In the genomic region with DNA sequence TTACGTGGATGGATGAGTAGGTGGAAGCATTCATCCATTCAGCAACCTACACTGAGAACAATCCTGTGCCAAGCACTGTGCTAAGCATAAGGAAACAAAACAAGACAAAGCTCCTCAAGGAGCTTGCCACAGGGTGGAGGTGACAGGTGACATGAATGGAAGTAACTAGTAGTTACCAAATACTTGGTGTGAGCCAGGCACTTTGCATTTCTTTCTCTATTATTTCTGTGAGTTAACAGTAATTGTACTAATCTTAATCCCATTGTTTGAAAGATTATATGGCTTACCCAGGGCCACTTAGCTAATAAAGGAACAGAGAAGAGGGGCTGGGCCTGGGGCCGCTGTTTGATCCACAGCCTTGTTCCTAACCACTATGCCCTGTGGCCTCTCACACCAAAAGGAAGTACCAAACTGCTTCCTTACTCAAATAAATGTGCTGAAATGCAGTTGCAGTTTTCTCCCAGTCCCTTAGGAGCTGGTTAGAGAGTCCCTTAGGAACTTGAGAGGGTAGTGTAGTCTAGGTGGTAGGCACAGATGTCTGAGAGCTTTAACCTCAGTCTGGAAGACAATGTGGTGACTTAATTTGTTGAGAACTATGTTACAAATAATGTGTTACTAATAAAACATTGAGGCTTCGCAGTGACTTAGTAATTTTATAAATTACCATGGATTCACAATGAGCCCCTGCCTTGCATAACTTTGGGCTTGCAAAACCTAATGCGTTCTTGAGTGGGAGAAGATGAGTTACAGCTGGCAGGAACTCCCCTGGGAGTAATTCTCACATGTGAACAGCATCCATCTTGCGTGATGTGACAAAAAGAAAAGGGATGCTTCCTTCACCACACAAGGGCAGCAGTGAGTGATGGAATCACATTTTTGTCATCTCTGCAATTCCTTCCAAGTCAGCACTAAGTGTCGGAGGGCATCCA, we compare ENCODE assay signal across 9 cellular contexts.
DNase-seq lines count a peak whose midpoint lies in the region; ATAC-seq, FAIRE-seq and TF ChIP-seq lines count a peak whose summit lies in the region.
"Had no signal": no experiment of that assay in that cellular context is flagged by ENCODE, and none has a peak within 500 bp of the region (broad histone marks: within the 10 kb centered on the region; RNA-seq: fewer than 3 reads in every experiment).

No MANE protein-coding gene starts in this region.

- H4K20me1 ChIP-seq in K562 (replicated peaks; ENCODE audit: control insufficient read depth, insufficient read depth, low read length), result no peaks in the 10 kb centered on the region

- H3K14ac ChIP-seq in neuronal stem cell (ENCODE audit: low read length), result no peak overlapping the region

- H3K36me3 ChIP-seq in K562 (ENCODE audit: control insufficient read depth, insufficient read depth, low read length) (peaks cover 51% of the 10 kb centered on the region), left lung (peaks cover 0 to 29% of the 10 kb centered on the region in 2 donors), uterus (no peaks in the 10 kb centered on the region), neuronal stem cell (replicated peaks in 1 of 2; ENCODE audit: control insufficient read depth in 2 of 2, insufficient read depth in 2 of 2, low read length in 2 of 2) (peaks cover 16 to 56% of the 10 kb centered on the region in 2 donors)

- no peak overlapping the region for H3K18ac ChIP-seq in neuronal stem cell (ENCODE audit: low read length)

- no peak for FAIRE-seq in K562 (lab: Jason Lieb, UNC)
- FAIRE-seq: A549 had no signal

- H3K9ac ChIP-seq in K562 (ENCODE audit: insufficient read depth in 1 of 2, low read depth in 2 of 2, low read length in 2 of 2) (no peak overlapping the region), neuronal stem cell (ENCODE audit: low read depth, low read length, poor library complexity) (no peak overlapping the region)

- POLR2A ChIA-PET in K562 (lab: Yijun Ruan, JAX), result interaction anchor here (0.7 to 2.2 kb wide), 2 partner anchors 8 to 11 kb away, joined by 3 to 5 read pairs; no protein-coding TSS in a partner anchor

- H2AK5ac ChIP-seq in neuronal stem cell (ENCODE audit: low read depth, low read length), result no peak overlapping the region

- intact Hi-C loops in K562 (cut with micrococcal nuclease), result no loop called here
- intact Hi-C loops in left lung (cut with DNase I), result no loop called here
- intact Hi-C loops in uterus (cut with DNase I; ENCODE audit: low total_unique reads), result no loop called here

- H4K91ac ChIP-seq in neuronal stem cell (ENCODE audit: low read depth, low read length, poor library complexity), result no peak overlapping the region

- H3K27me3 ChIP-seq in K562 (ENCODE audit: control insufficient read depth in 2 of 2, insufficient read depth in 2 of 2, low read length in 2 of 2), result no peaks in the 10 kb centered on the region
- no peaks in the 10 kb centered on the region for H3K27me3 ChIP-seq in left lung
- H3K27me3 ChIP-seq in uterus, result no peaks in the 10 kb centered on the region
- no peaks in the 10 kb centered on the region for H3K27me3 ChIP-seq in neuronal stem cell (ENCODE audit: control insufficient read depth in 3 of 3, insufficient read depth in 3 of 3, low read depth in 1 of 3, low read length in 3 of 3)

- no TSS peak for BruUV-seq in K562 (replicated peaks; lab: Mats Ljungman, UMichigan)

- H2AFZ ChIP-seq in K562 (ENCODE audit: low read depth, low read length) (no peak overlapping the region), neuronal stem cell (ENCODE audit: low read length) (no peak overlapping the region)

- H2BK5ac ChIP-seq in neuronal stem cell (ENCODE audit: low read length), result no peak overlapping the region

- TF ChIP-seq CTCF in K562 (IDR thresholded peaks at IDR 0.05 in 2 of 3, conservative IDR thresholded peaks at IDR 0.05 in 1 of 3; ENCODE audit: insufficient read depth in 2 of 3, low read depth in 1 of 3, low read length in 3 of 3) (0 out of 6 replicates have a peak, but pooled peaks of 1 of the 3 experiments have one; percentile 13), left lung (IDR thresholded peaks at IDR 0.05) (no peak), uterus (IDR thresholded peaks at IDR 0.05) (no peak)

- H3K4me3 ChIP-seq in K562, result no peak overlapping the region
- H3K4me3 ChIP-seq in left lung, result no peak overlapping the region
- no peak overlapping the region for H3K4me3 ChIP-seq in uterus
- H3K4me3 ChIP-seq in neuronal stem cell (ENCODE audit: low read length in 2 of 2), result no peak overlapping the region
- H3K4me3 ChIP-seq: A549 had no signal

- TF ChIP-seq POLR2A in K562 (conservative IDR thresholded peaks at IDR 0.05), result no peak
- no peak for TF ChIP-seq POLR2A in uterus (IDR thresholded peaks at IDR 0.05)

- peak; percentile 31 for ATAC-seq in K562
- ATAC-seq in left lung, result peak; percentile 44
- no peak for ATAC-seq in GM21717 (IDR thresholded peaks at IDR 0.05; ENCODE audit: unreplicated experiment)

- no peaks in the 10 kb centered on the region for H3K9me1 ChIP-seq in K562 (ENCODE audit: control insufficient read depth, insufficient read depth, low read length)

- DNase-seq in SIG-M5 treated with dmso at 0.1 percent for 504 hours (lab: John Stamatoyannopoulos, UW; ENCODE audit: unreplicated experiment) (peak; percentile 30), SIG-M5 (lab: John Stamatoyannopoulos, UW) (no peak), K562 (ENCODE audit: extremely low read depth in 1 of 4, low spot score in 3 of 4) (no peak), left lung (no peak), uterus (peak; percentile 77 to 89), neuronal stem cell (ENCODE audit: low spot score) (no peak)
- DNase-seq in stimulated activated CD4-positive, alpha-beta T cell treated with anti-CD3 and anti-CD28 coated beads, Interleukin-15, amount 100 ng/mL, for 24 hours, result no peak

- H3K4me2 ChIP-seq in K562 (ENCODE audit: insufficient read depth, low read length) (no peak overlapping the region), neuronal stem cell (ENCODE audit: insufficient read depth, low read length, poor library complexity, severe bottlenecking) (no peak overlapping the region)
- H3K4me2 ChIP-seq: A549 had no signal

- H3K4ac ChIP-seq in neuronal stem cell (ENCODE audit: low read length), result no peak overlapping the region

- H3K9me3 ChIP-seq in K562 (replicated peaks; ENCODE audit: control insufficient read depth, insufficient read depth, low read depth, low read length) (no peaks in the 10 kb centered on the region), left lung (no peaks in the 10 kb centered on the region), uterus (no peaks in the 10 kb centered on the region), neuronal stem cell (replicated peaks in 1 of 2; ENCODE audit: control insufficient read depth in 2 of 2, insufficient read depth in 1 of 2, low read depth in 1 of 2, low read length in 2 of 2) (peaks cover 0 to 2% of the 10 kb centered on the region in 2 donors)
- H3K9me3 ChIP-seq: A549 had no signal

- no peak overlapping the region for H2BK15ac ChIP-seq in neuronal stem cell (ENCODE audit: low read length)

- no peak overlapping the region for H2BK12ac ChIP-seq in neuronal stem cell (ENCODE audit: low read length)

- peak in 1 of 2 experiments; percentile 23; a peak in 2 of 4 replicates for TF ChIP-seq RAD21 in K562 (CRISPR knock-in tag; conservative IDR thresholded peaks at IDR 0.05 in 1 of 2, IDR thresholded peaks at IDR 0.05 in 1 of 2)

- TF ChIP-seq EP300 in K562 (IDR thresholded peaks at IDR 0.05; ENCODE audit: low read length), result no peak

- no peaks in the 10 kb centered on the region for H3K79me2 ChIP-seq in K562 (ENCODE audit: control insufficient read depth, insufficient read depth, low read length)

- no peak overlapping the region for H2BK120ac ChIP-seq in neuronal stem cell (ENCODE audit: low read depth, low read length)

- H3K27ac ChIP-seq in K562 (ENCODE audit: extremely low read depth, low read depth, low read length), result no peak overlapping the region
- peak overlapping the region in 1 of 2 donors; percentile 63 for H3K27ac ChIP-seq in left lung
- peak overlapping the region; percentile 37 to 69 for H3K27ac ChIP-seq in uterus
- H3K27ac ChIP-seq in neuronal stem cell (replicated peaks; ENCODE audit: low read length), result no peak overlapping the region
- H3K27ac ChIP-seq: A549 had no signal

- in situ Hi-C loops in K562 (cut with MboI), result no loop called here

- H3K23ac ChIP-seq in neuronal stem cell (ENCODE audit: low read depth, low read length, poor library complexity), result no peak overlapping the region

- no peak overlapping the region for H4K8ac ChIP-seq in neuronal stem cell (ENCODE audit: low read depth, low read length)

- CTCF ChIA-PET in K562 (lab: Yijun Ruan, JAX; ENCODE audit: low intra/inter-chr PET ratio), result no interaction called here

- H3K4me1 ChIP-seq in K562 (replicated peaks in 1 of 2; ENCODE audit: control insufficient read depth in 2 of 2, insufficient read depth in 2 of 2, low read length in 2 of 2) (no peaks in the 10 kb centered on the region), left lung (peaks cover 9 to 22% of the 10 kb centered on the region in 2 donors), uterus (peaks cover 6 to 7% of the 10 kb centered on the region in 2 donors), neuronal stem cell (ENCODE audit: control insufficient read depth in 2 of 2, insufficient read depth in 1 of 2, low read depth in 1 of 2, low read length in 2 of 2) (peaks cover 2 to 5% of the 10 kb centered on the region in 2 donors)

- peaks cover 2% of the 10 kb centered on the region for H3K79me1 ChIP-seq in neuronal stem cell (ENCODE audit: low read depth, low read length)

- WGBS in K562 (ENCODE audit: insufficient coverage, low coverage, missing lambda C conversion rate), result 73% methylated on average over 6 of the region's 6 CpGs
- WGBS in neuronal stem cell (ENCODE audit: extremely low coverage in 2 of 2, insufficient read length in 2 of 2, insufficient replicate concordance in 1 of 2), 2 donors, result no CpG with 5 or more reads among the region's 6 CpGs

TF ChIP-seq in K562, 482 proteins besides CTCF, POLR2A, EP300 and RAD21:
- TF ChIP-seq C11orf30 (IDR thresholded peaks at IDR 0.05; ENCODE audit: low read depth) (peak; percentile 48; the same call in 1 of the 2 replicates), YY1 (IDR thresholded peaks at IDR 0.05; ENCODE audit: borderline replicate concordance in 1 of 3, control insufficient read depth in 1 of 3, extremely low read depth in 1 of 3, insufficient read depth in 3 of 3, insufficient read length in 1 of 3, insufficient replicate concordance in 2 of 3, low read depth in 1 of 3, low read length in 2 of 3) (peak in 1 of 3 experiments; percentile 12), ZNF316 (IDR thresholded peaks at IDR 0.05) (peak; percentile 59), ZNF212 (CRISPR knock-in tag; IDR thresholded peaks at IDR 0.05) (no peak), MAFG (tag; conservative IDR thresholded peaks at IDR 0.05) (0 out of 2 replicates have a peak, but pooled peaks have one; percentile 19)
TF ChIP-seq in K562: peak in this region for 4.

Comparison
In these comparisons a context has a peak if more than half of its experiments do, and no peak if none do; other contexts are left out.
1. DNase-seq: peak in SIG-M5 treated with dmso at 0.1 percent for 504 hours (single experiment) and uterus (2 of 2); none in SIG-M5 (single experiment), K562 (0 of 4), left lung (0 of 2), neuronal stem cell (single experiment) and stimulated activated CD4-positive, alpha-beta T cell treated with anti-CD3 and anti-CD28 coated beads, Interleukin-15, amount 100 ng/mL, for 24 hours (single experiment).
2. H3K27ac ChIP-seq: peak in uterus (2 of 2); none in K562 (single experiment) and neuronal stem cell (single experiment).